23 cellular contexts compared by ENCODE assay signal in the genomic region with DNA sequence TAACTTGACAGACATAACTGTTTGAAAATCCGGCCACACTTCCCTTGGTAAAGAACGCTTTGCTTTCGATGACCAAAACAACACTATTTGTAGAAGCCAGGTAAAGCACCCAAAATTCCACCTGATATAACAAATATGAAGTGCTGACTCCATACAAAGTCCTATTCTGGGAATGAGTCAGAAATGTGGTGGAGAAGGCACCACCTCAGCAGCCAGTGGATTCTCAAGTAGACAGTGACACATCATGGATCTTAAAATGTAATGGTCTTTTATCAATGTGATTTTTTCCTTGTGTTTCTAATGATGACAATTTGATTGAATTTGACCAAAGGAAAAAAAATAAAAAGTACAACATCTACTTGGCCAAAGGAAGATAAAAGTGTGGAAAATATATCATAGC.
DNase-seq lines count a peak whose midpoint lies in the region; ATAC-seq lines count a peak whose summit lies in the region.
"Had no signal": no experiment of that assay in that cellular context is flagged by ENCODE, and none has a peak within 500 bp of the region (broad histone marks: within the 10 kb centered on the region; RNA-seq: fewer than 3 reads in every experiment).

No MANE protein-coding gene starts in this region.

- CTCF ChIA-PET in CD4-positive, alpha-beta memory T cell (lab: Charles Lee; ENCODE audit: partially characterized antibody) = no interaction called here

- intact Hi-C loops in dendritic cell treated with granulocyte-macrophage colony-stimulating factor and Interleukin-4, amounts not matched to agents 40 ng/mL and 50 ng/mL, for 4 days (cut with micrococcal nuclease) = loop anchor here (10.0 kb wide), 1 partner anchor 657 kb away; no protein-coding TSS in a partner anchor
- intact Hi-C loops in CD4-positive, alpha-beta memory T cell (cut with micrococcal nuclease) = no loop called here
- intact Hi-C loops in left ventricle myocardium superior (cut with micrococcal nuclease) = no loop called here

- no peak overlapping the region for H3K4me3 ChIP-seq in CD4-positive, alpha-beta memory T cell (ENCODE audit: low read length in 2 of 2)
- H3K4me3 ChIP-seq: heart right ventricle, mucosa of descending colon, sigmoid colon, SK-N-MC, uterus had no signal

- POLR2A ChIA-PET in CD4-positive, alpha-beta memory T cell (lab: Charles Lee; ENCODE audit: partially characterized antibody) = no interaction called here

- H3K36me3 Mint-ChIP-seq in dendritic cell treated with granulocyte-macrophage colony-stimulating factor and Interleukin-4, amounts not matched to agents 40 ng/mL and 50 ng/mL, for 4 days (ENCODE audit: low read depth) = no peaks in the 10 kb centered on the region
- H3K36me3 Mint-ChIP-seq in CD4-positive, alpha-beta memory T cell = no peaks in the 10 kb centered on the region

- ATAC-seq in GM18519 (IDR thresholded peaks at IDR 0.05; ENCODE audit: low FRiP score, unreplicated experiment) (no peak), left ventricle myocardium superior (no peak)
- ATAC-seq: heart right ventricle, mucosa of descending colon had no signal

- no peaks in the 10 kb centered on the region for H3K9me3 Mint-ChIP-seq in dendritic cell treated with granulocyte-macrophage colony-stimulating factor and Interleukin-4, amounts not matched to agents 40 ng/mL and 50 ng/mL, for 4 days
- peaks cover 0 to 13% (median 2%) of the 10 kb centered on the region in 8 donors for H3K9me3 Mint-ChIP-seq in CD4-positive, alpha-beta memory T cell

- peak overlapping the region; percentile 67 for H3K27ac Mint-ChIP-seq in dendritic cell treated with granulocyte-macrophage colony-stimulating factor and Interleukin-4, amounts not matched to agents 40 ng/mL and 50 ng/mL, for 4 days
- H3K27ac Mint-ChIP-seq in CD4-positive, alpha-beta memory T cell = no peak overlapping the region

- H3K27ac ChIP-seq in CD4-positive, alpha-beta memory T cell (ENCODE audit: low read depth, low read length) = no peak overlapping the region
- H3K27ac ChIP-seq: heart right ventricle, sigmoid colon, SK-N-MC, uterus had no signal

- no peaks in the 10 kb centered on the region for H3K9me3 ChIP-seq in CD4-positive, alpha-beta memory T cell (ENCODE audit: control insufficient read depth in 1 of 2, low read length in 2 of 2)
- H3K9me3 ChIP-seq: Caco-2, heart right ventricle, mucosa of descending colon, sigmoid colon, uterus had no signal

- peaks cover 85% of the 10 kb centered on the region for H3K4me1 Mint-ChIP-seq in dendritic cell treated with granulocyte-macrophage colony-stimulating factor and Interleukin-4, amounts not matched to agents 40 ng/mL and 50 ng/mL, for 4 days (ENCODE audit: low read depth)
- H3K4me1 Mint-ChIP-seq in CD4-positive, alpha-beta memory T cell = no peaks in the 10 kb centered on the region

- H3K36me3 ChIP-seq in CD4-positive, alpha-beta memory T cell (ENCODE audit: insufficient read depth, low read length) = no peaks in the 10 kb centered on the region
- H3K36me3 ChIP-seq: heart right ventricle, sigmoid colon, uterus had no signal

- DNase-seq in EL (peak; percentile 71), NCI-H226 (peak; percentile 61), myocyte (ENCODE audit: low read depth) (peak; percentile 49), left ventricle myocardium superior (no peak)
- no peak for DNase-seq in CD4-positive, alpha-beta memory T cell
- no peak for DNase-seq in stimulated activated CD4-positive, alpha-beta T cell treated with anti-CD3 and anti-CD28 coated beads, Interleukin-1b, Interleukin-23, amount 100 ng/mL, for 48 hours
- DNase-seq: activated CD4-positive, alpha-beta T cell treated with anti-CD3 and anti-CD28 coated beads for 1 hour; Caco-2; GDM1; H7; heart right ventricle; Karpas-422; kidney; mucosa of descending colon; NCI-H1417 treated with DMSO at 0.1 percent for 48 hours; NCI-H2171 treated with DMSO at 0.1 percent for 48 hours; NCI-H774; sigmoid colon; T1000; uterus had no signal

- H3K4me1 ChIP-seq in CD4-positive, alpha-beta memory T cell (ENCODE audit: insufficient read depth, low read length) = no peaks in the 10 kb centered on the region
- H3K4me1 ChIP-seq: uterus had no signal

- no peaks in the 10 kb centered on the region for H3K27me3 ChIP-seq in CD4-positive, alpha-beta memory T cell (ENCODE audit: insufficient read depth, low read length)
- H3K27me3 ChIP-seq: sigmoid colon, uterus had no signal

- no peak overlapping the region for H3K4me3 Mint-ChIP-seq in dendritic cell treated with granulocyte-macrophage colony-stimulating factor and Interleukin-4, amounts not matched to agents 40 ng/mL and 50 ng/mL, for 4 days
- H3K4me3 Mint-ChIP-seq in CD4-positive, alpha-beta memory T cell = no peak overlapping the region

- no peaks in the 10 kb centered on the region for H3K27me3 Mint-ChIP-seq in dendritic cell treated with granulocyte-macrophage colony-stimulating factor and Interleukin-4, amounts not matched to agents 40 ng/mL and 50 ng/mL, for 4 days
- no peaks in the 10 kb centered on the region for H3K27me3 Mint-ChIP-seq in CD4-positive, alpha-beta memory T cell

Comparison
In these comparisons a context has a peak if more than half of its experiments do, and no peak if none do; other contexts are left out.
1. DNase-seq: peak in EL (single experiment), NCI-H226 (single experiment) and myocyte (single experiment); none in CD4-positive, alpha-beta memory T cell (0 of 5), stimulated activated CD4-positive, alpha-beta T cell treated with anti-CD3 and anti-CD28 coated beads, Interleukin-1b, Interleukin-23, amount 100 ng/mL, for 48 hours (single experiment) and left ventricle myocardium superior (single experiment).